Comparison of ENCODE assay signal across 11 cellular contexts in genomic region chr4:76055005-76055404, GRCh38. TPM values are rescaled to one million over a fixed set of nuclear protein-coding genes. Genes with fewer than 3 reads are reported as not detected.
DNase-seq lines count a peak whose midpoint lies in the region; ATAC-seq, FAIRE-seq and TF ChIP-seq lines count a peak whose summit lies in the region.
"Had no signal": no experiment of that assay in that cellular context is flagged by ENCODE, and none has a peak within 500 bp of the region (broad histone marks: within the 10 kb centered on the region; RNA-seq: fewer than 3 reads in every experiment).

No MANE protein-coding gene starts in this region.

- no peak for TF ChIP-seq CTCF in GM12878 (IDR thresholded peaks at IDR 0.05 in 2 of 3, conservative IDR thresholded peaks at IDR 0.05 in 1 of 3; ENCODE audit: control insufficient read depth in 2 of 3, extremely low read depth in 1 of 3, insufficient read depth in 1 of 3, low read depth in 3 of 3, low read length in 3 of 3)

- no peaks in the 10 kb centered on the region for H3K9me3 ChIP-seq in GM12878 (replicated peaks; ENCODE audit: control insufficient read depth, insufficient read depth, low read length)

- no TSS peak for BruUV-seq in GM12878 (replicated peaks; lab: Mats Ljungman, UMichigan)

- POLR2A ChIA-PET in GM12878 (lab: Charles Lee) = interaction anchor here (0.9 to 1.6 kb wide), 3 partner anchors 37 to 65 kb away, joined by 4 to 8 read pairs (median 5); partner anchors contain the start of gene SDAD1

- no peaks in the 10 kb centered on the region for H3K36me3 Mint-ChIP-seq in activated T-helper 2 cell treated with anti-CD3 and anti-CD28 coated beads, Interferon-gamma antibody, Interleukin-2, Interleukin-4, amounts not matched to agents 10 μg/mL and 5 μg/mL and 100 μg/mL, durations not matched to agents 14 hours and 24 hours and 36 hours (ENCODE audit: low read depth)

- no peaks in the 10 kb centered on the region for H3K79me2 ChIP-seq in GM12878 (ENCODE audit: control insufficient read depth, insufficient read depth, low read length)

- peak; percentile 79 for FAIRE-seq in GM12878 (lab: Jason Lieb, UNC)
- FAIRE-seq in HTR-8/SVneo (lab: Jason Lieb, UNC) = no peak

- no peaks in the 10 kb centered on the region for H3K27me3 Mint-ChIP-seq in activated T-helper 2 cell treated with anti-CD3 and anti-CD28 coated beads, Interferon-gamma antibody, Interleukin-2, Interleukin-4, amounts not matched to agents 10 μg/mL and 5 μg/mL and 100 μg/mL, durations not matched to agents 14 hours and 24 hours and 36 hours (ENCODE audit: low read depth)

- H3K9ac ChIP-seq in GM12878 (ENCODE audit: control insufficient read depth, insufficient read depth, low read length) = no peak overlapping the region

- TF ChIP-seq RAD21 in GM12878 (IDR thresholded peaks at IDR 0.05; ENCODE audit: insufficient read depth, low read depth, low read length) = 0 out of 2 replicates have a peak, but pooled peaks have one; percentile 10

- H2AFZ ChIP-seq in GM12878 (ENCODE audit: control insufficient read depth, low read depth, low read length) = no peak overlapping the region

- peaks cover 29% of the 10 kb centered on the region for H3K4me1 ChIP-seq in GM12878 (ENCODE audit: control insufficient read depth, insufficient read depth, low read length)

- ATAC-seq in GM18861 (IDR thresholded peaks at IDR 0.05; ENCODE audit: unreplicated experiment) (peak; percentile 95), GM21367 (IDR thresholded peaks at IDR 0.05; ENCODE audit: unreplicated experiment) (peak; percentile 98), HG03175 (IDR thresholded peaks at IDR 0.05; ENCODE audit: unreplicated experiment) (peak; percentile 98), GM12878 (peak; percentile 98)
- ATAC-seq: foreskin keratinocyte, Panc1 had no signal

- intact Hi-C loops in GM12878 (cut with micrococcal nuclease; ENCODE audit: unreplicated experiment) = loop anchor here (5.0 kb wide), 1 partner anchor 43 kb away; no protein-coding TSS in a partner anchor
- intact Hi-C loops in activated T-helper 2 cell treated with anti-CD3 and anti-CD28 coated beads, Interferon-gamma antibody, Interleukin-2, Interleukin-4, amounts not matched to agents 10 μg/mL and 5 μg/mL and 100 μg/mL, durations not matched to agents 14 hours and 24 hours and 36 hours (cut with micrococcal nuclease) = loop anchor here (5.0 kb wide), 1 partner anchor 247 kb away; no protein-coding TSS in a partner anchor

- H3K4me3 Mint-ChIP-seq in activated T-helper 2 cell treated with anti-CD3 and anti-CD28 coated beads, Interferon-gamma antibody, Interleukin-2, Interleukin-4, amounts not matched to agents 10 μg/mL and 5 μg/mL and 100 μg/mL, durations not matched to agents 14 hours and 24 hours and 36 hours (ENCODE audit: low read depth) = no peak overlapping the region

- no peaks in the 10 kb centered on the region for H4K20me1 ChIP-seq in GM12878 (ENCODE audit: control insufficient read depth, insufficient read depth)

- in situ Hi-C loops in GM12878 (cut with MboI) = no loop called here

- H3K4me2 ChIP-seq in GM12878 (ENCODE audit: control insufficient read depth, insufficient read depth) = peak overlapping the region; percentile 38; the same call in 1 of the 2 replicates

- peaks cover 40% of the 10 kb centered on the region for H3K4me1 Mint-ChIP-seq in activated T-helper 2 cell treated with anti-CD3 and anti-CD28 coated beads, Interferon-gamma antibody, Interleukin-2, Interleukin-4, amounts not matched to agents 10 μg/mL and 5 μg/mL and 100 μg/mL, durations not matched to agents 14 hours and 24 hours and 36 hours (ENCODE audit: low read depth)

- no peaks in the 10 kb centered on the region for H3K9me3 Mint-ChIP-seq in activated T-helper 2 cell treated with anti-CD3 and anti-CD28 coated beads, Interferon-gamma antibody, Interleukin-2, Interleukin-4, amounts not matched to agents 10 μg/mL and 5 μg/mL and 100 μg/mL, durations not matched to agents 14 hours and 24 hours and 36 hours

- DNase-seq in GM12878 (ENCODE audit: low read depth, low spot score) (peak; percentile 74), HTR-8/SVneo (ENCODE audit: insufficient read length, low spot score) (no peak), NCI-H1092 (lab: John Stamatoyannopoulos, UW) (no peak)
- no peak for DNase-seq in activated T-helper 2 cell treated with anti-CD3 and anti-CD28 coated beads, Interferon-gamma antibody, Interleukin-2, Interleukin-4, amounts not matched to agents 10 μg/mL and 5 μg/mL and 100 μg/mL, durations not matched to agents 14 hours and 24 hours and 36 hours (ENCODE audit: low spot score)
- DNase-seq: foreskin keratinocyte, trophoblast cell had no signal

- no peak overlapping the region for H3K27ac Mint-ChIP-seq in activated T-helper 2 cell treated with anti-CD3 and anti-CD28 coated beads, Interferon-gamma antibody, Interleukin-2, Interleukin-4, amounts not matched to agents 10 μg/mL and 5 μg/mL and 100 μg/mL, durations not matched to agents 14 hours and 24 hours and 36 hours

- RAD21 ChIA-PET in GM12878 (lab: Charles Lee; ENCODE audit: unreplicated experiment) = interaction anchor here (0.9 to 3.2 kb wide), 6 partner anchors 12 to 58 kb away, joined by 3 to 24 read pairs (median 4); no protein-coding TSS in a partner anchor

- no peak for TF ChIP-seq POLR2A in GM12878 (IDR thresholded peaks at IDR 0.05; ENCODE audit: low read depth, low read length)

- peaks cover 0 to 2% of the 10 kb centered on the region in 2 experiments; a peak in 2 of 4 replicates for H3K27me3 ChIP-seq in GM12878 (replicated peaks in 1 of 2; ENCODE audit: control insufficient read depth in 2 of 2, insufficient read depth in 2 of 2, low read length in 1 of 2)
- H3K27me3 ChIP-seq: foreskin keratinocyte had no signal

- TF ChIP-seq EP300 in GM12878 (IDR thresholded peaks at IDR 0.05; ENCODE audit: borderline replicate concordance in 1 of 2, control insufficient read depth in 1 of 2, low read depth in 2 of 2, low read length in 2 of 2) = peak; percentile 26 to 85; a peak in 2 of 4 replicates

- no peaks in the 10 kb centered on the region for H3K36me3 ChIP-seq in GM12878 (ENCODE audit: control insufficient read depth in 2 of 2, insufficient read depth in 2 of 2, low read length in 1 of 2)

- H3K4me3 ChIP-seq in GM12878 = no peak overlapping the region; the same call in 1 of the 2 replicates

- SMC1A ChIA-PET in GM12878 (lab: Charles Lee; ENCODE audit: uncharacterized antibody, unreplicated experiment) = interaction anchor here (0.9 to 2.9 kb wide), 12 partner anchors 8 to 139 kb away, joined by 3 to 26 read pairs (median 6); partner anchors contain the start of genes CXCL10 and CXCL11

- 8% methylated on average over 2 of the region's 2 CpGs for WGBS in GM12878 (ENCODE audit: insufficient coverage, insufficient replicate concordance, low lambda C conversion rate, missing lambda C conversion rate)

- no peak overlapping the region for H3K27ac ChIP-seq in GM12878 (ENCODE audit: control insufficient read depth, insufficient read depth)
- H3K27ac ChIP-seq: foreskin keratinocyte had no signal

- CTCF ChIA-PET in GM12878 (lab: Yijun Ruan, JAX) = interaction anchor here (1.0 to 4.1 kb wide), 10 partner anchors 9 to 159 kb away, joined by 3 to 46 read pairs (median 4); partner anchors contain the start of genes CXCL11 and SDAD1

RNA-seq across cellular contexts. Expression of gene CXCL11, which starts 19.1 kb away (rescaled TPM):
- total RNA-seq in GM12878 (2013; cell fraction: nucleolus; rRNA removed) = not detected in 2 replicates
- total RNA-seq in GM12878 (2014; rRNA removed) (not detected in 2 replicates), GM12878 (2014; rRNA removed; fragmentation: Illumina TruSeq; extraction: Trizol) (not detected in 2 replicates), GM12878 (2021) (not detected in 2 replicates)
- polyA plus RNA-seq in GM12878 (2011; ENCODE audit: low read depth) = not detected
- polyA plus RNA-seq in GM12878 (2011; rRNA removed) (not detected in 2 replicates), GM12878 (2014; fragmentation: Illumina TruSeq; extraction: Trizol) (0.17 TPM in 1 of 2 replicates, not detected in the other), GM12878 (2014; fragmentation: Nextera tagmentation; extraction: Ambion mirVana) (under 1 TPM in 1 of 2 experiments, not detected in 1; 0.04 TPM), GM12878 (2014; rRNA removed) (not detected in 2 replicates), GM12878 (2016; fragmentation: Nextera tagmentation; extraction: Ambion mirVana) (not detected)
- 0.04 TPM in 1 of 2 replicates, not detected in the other for polyA plus RNA-seq in GM12878 (2011; cell fraction: cytosol; rRNA removed)
- not detected in 2 replicates for polyA plus RNA-seq in GM12878 (2011; cell fraction: nucleus; rRNA removed)
- polyA plus RNA-seq in GM12878 (2012) = not detected in 2 replicates
- not detected in 2 replicates for polyA minus RNA-seq in GM12878 (2011; rRNA and poly(A)+ RNA removed)
- not detected in 2 replicates for polyA minus RNA-seq in GM12878 (2011; cell fraction: cytosol; rRNA and poly(A)+ RNA removed)
- not detected in 2 replicates for polyA minus RNA-seq in GM12878 (2011; cell fraction: nucleus; rRNA and poly(A)+ RNA removed)
- not detected in 2 replicates for total RNA-seq in activated T-helper 2 cell treated with anti-CD3 and anti-CD28 coated beads, Interferon-gamma antibody, Interleukin-2, Interleukin-4, amounts not matched to agents 10 μg/mL and 5 μg/mL and 100 μg/mL, durations not matched to agents 14 hours and 24 hours and 36 hours

RNA-seq across cellular contexts. Expression of gene ART3, which starts 19.5 kb away (rescaled TPM):
- not detected in 2 replicates for total RNA-seq in GM12878 (2013; cell fraction: nucleolus; rRNA removed)
- total RNA-seq in GM12878 (2014; rRNA removed) (not detected in 2 replicates), GM12878 (2014; rRNA removed; fragmentation: Illumina TruSeq; extraction: Trizol) (not detected in 2 replicates), GM12878 (2021) (0.13 TPM in 1 of 2 replicates, not detected in the other)
- polyA plus RNA-seq in GM12878 (2011; ENCODE audit: low read depth) = not detected
- polyA plus RNA-seq in GM12878 (2011; rRNA removed) (not detected in 2 replicates), GM12878 (2014; fragmentation: Illumina TruSeq; extraction: Trizol) (0.18 TPM in 1 of 2 replicates, not detected in the other), GM12878 (2014; fragmentation: Nextera tagmentation; extraction: Ambion mirVana) (under 1 TPM in 1 of 2 experiments, not detected in 1; 0.29 TPM), GM12878 (2014; rRNA removed) (0.23 TPM in 1 of 2 replicates, not detected in the other), GM12878 (2016; fragmentation: Nextera tagmentation; extraction: Ambion mirVana) (under 1 TPM in 1 of 2 experiments, not detected in 1; 0.50 TPM)
- polyA plus RNA-seq in GM12878 (2011; cell fraction: cytosol; rRNA removed) = not detected in 2 replicates
- polyA plus RNA-seq in GM12878 (2011; cell fraction: nucleus; rRNA removed) = not detected in 2 replicates
- polyA plus RNA-seq in GM12878 (2012) = not detected in 2 replicates
- not detected in 2 replicates for polyA minus RNA-seq in GM12878 (2011; rRNA and poly(A)+ RNA removed)
- polyA minus RNA-seq in GM12878 (2011; cell fraction: cytosol; rRNA and poly(A)+ RNA removed) = not detected in 2 replicates
- polyA minus RNA-seq in GM12878 (2011; cell fraction: nucleus; rRNA and poly(A)+ RNA removed) = not detected in 2 replicates
- total RNA-seq in activated T-helper 2 cell treated with anti-CD3 and anti-CD28 coated beads, Interferon-gamma antibody, Interleukin-2, Interleukin-4, amounts not matched to agents 10 μg/mL and 5 μg/mL and 100 μg/mL, durations not matched to agents 14 hours and 24 hours and 36 hours = not detected in 2 replicates
- total RNA-seq: foreskin keratinocyte, renal cortical epithelial cell had no signal

RNA-seq across cellular contexts. Expression of gene CXCL10, which starts 31.7 kb away (rescaled TPM):
- total RNA-seq in GM12878 (2013; cell fraction: nucleolus; rRNA removed) = 0.58 TPM in 1 of 2 replicates, not detected in the other
- total RNA-seq in GM12878 (2014; rRNA removed) (1.8 and 3.2 TPM in 2 replicates), GM12878 (2014; rRNA removed; fragmentation: Illumina TruSeq; extraction: Trizol) (2.7 and 2.8 TPM in 2 replicates), GM12878 (2021) (1.3 and 2.2 TPM in 2 replicates)
- 6.2 TPM for polyA plus RNA-seq in GM12878 (2011; ENCODE audit: low read depth)
- polyA plus RNA-seq in GM12878 (2011; rRNA removed) (0.46 and 0.88 TPM in 2 replicates), GM12878 (2014; fragmentation: Illumina TruSeq; extraction: Trizol) (2.4 and 4.6 TPM in 2 replicates), GM12878 (2014; fragmentation: Nextera tagmentation; extraction: Ambion mirVana) (10 to 100 TPM in 1 of 2 experiments, 1 to 10 TPM in 1; 7.7 to 10.4 TPM), GM12878 (2014; rRNA removed) (0.99 and 2.0 TPM in 2 replicates), GM12878 (2016; fragmentation: Nextera tagmentation; extraction: Ambion mirVana) (10 to 100 TPM; 15.5 to 19.5 TPM)
- 0.13 and 0.31 TPM in 2 replicates for polyA plus RNA-seq in GM12878 (2011; cell fraction: cytosol; rRNA removed)
- polyA plus RNA-seq in GM12878 (2011; cell fraction: nucleus; rRNA removed) = 0.25 TPM in 1 of 2 replicates, not detected in the other
- polyA plus RNA-seq in GM12878 (2012) = 8.0 and 13.0 TPM in 2 replicates
- polyA minus RNA-seq in GM12878 (2011; rRNA and poly(A)+ RNA removed) = 0.44 TPM in 1 of 2 replicates, not detected in the other
- polyA minus RNA-seq in GM12878 (2011; cell fraction: cytosol; rRNA and poly(A)+ RNA removed) = not detected in 2 replicates
- polyA minus RNA-seq in GM12878 (2011; cell fraction: nucleus; rRNA and poly(A)+ RNA removed) = not detected in 2 replicates
- 1.3 and 1.4 TPM in 2 replicates for total RNA-seq in activated T-helper 2 cell treated with anti-CD3 and anti-CD28 coated beads, Interferon-gamma antibody, Interleukin-2, Interleukin-4, amounts not matched to agents 10 μg/mL and 5 μg/mL and 100 μg/mL, durations not matched to agents 14 hours and 24 hours and 36 hours

RNA-seq across cellular contexts. Expression of gene CXCL9, which starts 47.7 kb away (rescaled TPM):
- not detected in 2 replicates for total RNA-seq in GM12878 (2013; cell fraction: nucleolus; rRNA removed)
- total RNA-seq in GM12878 (2014; rRNA removed) (0.06 and 0.38 TPM in 2 replicates), GM12878 (2014; rRNA removed; fragmentation: Illumina TruSeq; extraction: Trizol) (0.22 and 0.32 TPM in 2 replicates), GM12878 (2021) (0.19 and 0.21 TPM in 2 replicates)
- polyA plus RNA-seq in GM12878 (2011; ENCODE audit: low read depth) = 0.52 TPM
- polyA plus RNA-seq in GM12878 (2011; rRNA removed) (0.03 TPM in 1 of 2 replicates, not detected in the other), GM12878 (2014; fragmentation: Illumina TruSeq; extraction: Trizol) (0.46 and 1.0 TPM in 2 replicates), GM12878 (2014; fragmentation: Nextera tagmentation; extraction: Ambion mirVana) (under 1 TPM; 0.03 to 0.07 TPM), GM12878 (2014; rRNA removed) (0.24 and 0.32 TPM in 2 replicates), GM12878 (2016; fragmentation: Nextera tagmentation; extraction: Ambion mirVana) (under 1 TPM; 0.23 to 0.25 TPM)
- polyA plus RNA-seq in GM12878 (2011; cell fraction: cytosol; rRNA removed) = 0.01 TPM in 1 of 2 replicates, not detected in the other
- not detected in 2 replicates for polyA plus RNA-seq in GM12878 (2011; cell fraction: nucleus; rRNA removed)
- polyA plus RNA-seq in GM12878 (2012) = 1.2 and 1.6 TPM in 2 replicates
- not detected in 2 replicates for polyA minus RNA-seq in GM12878 (2011; rRNA and poly(A)+ RNA removed)
- not detected in 2 replicates for polyA minus RNA-seq in GM12878 (2011; cell fraction: cytosol; rRNA and poly(A)+ RNA removed)
- not detected in 2 replicates for polyA minus RNA-seq in GM12878 (2011; cell fraction: nucleus; rRNA and poly(A)+ RNA removed)
- total RNA-seq in activated T-helper 2 cell treated with anti-CD3 and anti-CD28 coated beads, Interferon-gamma antibody, Interleukin-2, Interleukin-4, amounts not matched to agents 10 μg/mL and 5 μg/mL and 100 μg/mL, durations not matched to agents 14 hours and 24 hours and 36 hours = 0.09 and 0.11 TPM in 2 replicates
- total RNA-seq: foreskin keratinocyte, renal cortical epithelial cell had no signal
